8 cellular contexts compared by ENCODE assay signal in the genomic region with DNA sequence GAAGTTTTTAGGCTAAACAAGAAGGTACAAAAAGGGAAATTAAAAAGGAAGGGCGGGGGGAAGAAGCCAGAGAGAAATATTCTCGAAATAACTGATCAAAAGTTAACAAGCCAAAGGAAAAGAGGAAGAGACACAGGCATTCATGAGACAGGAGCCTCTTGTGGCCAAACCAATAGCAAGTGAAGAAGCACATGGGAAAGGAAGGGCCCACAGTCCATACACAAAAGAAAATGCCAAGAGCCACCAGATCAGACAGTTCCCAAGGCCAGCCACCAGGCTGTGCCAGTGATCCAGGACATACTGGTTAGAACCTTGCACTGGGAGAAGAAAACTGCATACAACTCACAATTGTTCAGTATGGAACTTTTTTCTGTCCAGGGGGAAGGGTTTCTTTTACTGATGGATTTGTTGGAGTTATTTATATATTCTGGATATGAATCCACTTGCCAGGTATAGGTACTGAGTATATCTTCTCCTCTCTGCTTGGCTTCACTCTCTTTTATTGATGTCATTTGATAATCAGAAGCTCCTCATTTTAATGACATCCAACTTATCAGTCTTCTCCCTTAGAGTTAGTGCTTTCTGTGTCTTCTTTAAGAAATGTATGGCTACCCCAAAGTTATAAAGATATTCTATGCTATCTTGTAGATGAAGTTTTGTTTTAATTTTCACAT.
A peak's percentile ranks its signal among the peaks of the same experiment; 100 is the strongest.
DNase-seq lines count a peak whose midpoint lies in the region; ATAC-seq and TF ChIP-seq lines count a peak whose summit lies in the region.

No MANE protein-coding gene starts in this region.

- peak overlapping the region; percentile 95 for H3K27ac Mint-ChIP-seq in CD4-positive, alpha-beta T cell

- H3K27me3 ChIP-seq in CD4-positive, alpha-beta T cell (ENCODE audit: control insufficient read depth, insufficient read depth, low read length), result no peaks in the 10 kb centered on the region
- H3K27me3 ChIP-seq in SJCRH30 (no peaks in the 10 kb centered on the region), parathyroid adenoma (ENCODE audit: control insufficient read depth, insufficient read depth, low read length) (no peaks in the 10 kb centered on the region)

- no peaks in the 10 kb centered on the region for H3K9me3 ChIP-seq in CD4-positive, alpha-beta T cell (ENCODE audit: control insufficient read depth, low read length)
- H3K9me3 ChIP-seq in SJCRH30 (replicated peaks) (no peaks in the 10 kb centered on the region), parathyroid adenoma (ENCODE audit: control insufficient read depth, low read length) (no peaks in the 10 kb centered on the region)

- H3K9ac ChIP-seq in parathyroid adenoma, result no peak overlapping the region

- peaks cover 26% of the 10 kb centered on the region for H3K79me2 ChIP-seq in parathyroid adenoma

- ATAC-seq in CD4-positive, alpha-beta T cell (ENCODE audit: poor library complexity), result peak; percentile 22
- ATAC-seq in GM19023 (IDR thresholded peaks at IDR 0.05; ENCODE audit: unreplicated experiment), result no peak

- no peak overlapping the region for H3K4me2 ChIP-seq in parathyroid adenoma (ENCODE audit: low read length)

- TF ChIP-seq CTCF in CD4-positive, alpha-beta T cell (IDR thresholded peaks at IDR 0.05), result peak; percentile 66
- TF ChIP-seq CTCF in GM20000 (IDR thresholded peaks at IDR 0.05; ENCODE audit: extremely low read depth, missing control alignments) (peak; percentile 90), parathyroid adenoma (IDR thresholded peaks at IDR 0.05) (peak; percentile 85)

- H3K9me3 Mint-ChIP-seq in CD4-positive, alpha-beta T cell, result peaks cover 2% of the 10 kb centered on the region

- no peaks in the 10 kb centered on the region for H3K36me3 ChIP-seq in SJCRH30
- H3K36me3 ChIP-seq in parathyroid adenoma (ENCODE audit: control insufficient read depth, insufficient read depth, low read length), result no peaks in the 10 kb centered on the region

- peak; percentile 29 to 64 (median 50) for DNase-seq in CD4-positive, alpha-beta T cell
- no peak for DNase-seq in GM20000 (ENCODE audit: low spot score)
- peak; percentile 99 for DNase-seq in KBM-7
- DNase-seq in SJCRH30, result peak; percentile 57 to 81
- peak; percentile 17 for DNase-seq in activated naive CD8-positive, alpha-beta T cell treated with anti-CD3 and anti-CD28 coated beads, Interleukin-2, amount 50 U/mL, for 16 hours (ENCODE audit: low read depth, low spot score)
- peak in 38 of 42 donors; percentile 58 to 89 (median 78) for DNase-seq in head of caudate nucleus

- peak overlapping the region; percentile 7 for H3K27ac ChIP-seq in CD4-positive, alpha-beta T cell (ENCODE audit: low read depth, low read length)
- H3K27ac ChIP-seq in SJCRH30, result no peak overlapping the region
- H3K27ac ChIP-seq in parathyroid adenoma, result no peak overlapping the region

- in situ Hi-C loops in KBM-7 (cut with MboI; ENCODE audit: low pct_unique_long_range_greater_than_20kb, low sequenced_read_pairs), result no loop called here

- CTCF ChIA-PET in CD4-positive, alpha-beta T cell (lab: Charles Lee), result interaction anchor here (0.8 to 6.6 kb wide), 9 partner anchors 9 to 137 kb away, joined by 3 to 131 read pairs (median 6); no protein-coding TSS in a partner anchor

- intact Hi-C loops in CD4-positive, alpha-beta T cell (cut with DNase I, micrococcal nuclease), result loop anchor here (1.0 kb wide), 3 partner anchors 41 to 136 kb away; no protein-coding TSS in a partner anchor
- intact Hi-C loops in head of caudate nucleus (cut with DNase I), result loop anchor here (2.0 kb wide), 1 partner anchor 40 kb away; no protein-coding TSS in a partner anchor

- H3K36me3 Mint-ChIP-seq in CD4-positive, alpha-beta T cell (ENCODE audit: low read depth), result peaks cover 17% of the 10 kb centered on the region

- POLR2A ChIA-PET in CD4-positive, alpha-beta T cell (lab: Charles Lee), result interaction anchor here (1.1 to 6.6 kb wide), 5 partner anchors 36 to 135 kb away, joined by 3 to 76 read pairs (median 7); no protein-coding TSS in a partner anchor

- H3K4me1 ChIP-seq in SJCRH30 (no peaks in the 10 kb centered on the region), parathyroid adenoma (peaks cover 29% of the 10 kb centered on the region)

- no peak overlapping the region for H2AFZ ChIP-seq in parathyroid adenoma

- no peak overlapping the region for H3K4me3 Mint-ChIP-seq in CD4-positive, alpha-beta T cell

- peaks cover 96% of the 10 kb centered on the region for H3K4me1 Mint-ChIP-seq in CD4-positive, alpha-beta T cell (ENCODE audit: low read depth)

- H3K4me3 ChIP-seq in SJCRH30 (no peak overlapping the region), parathyroid adenoma (ENCODE audit: low read depth, low read length) (no peak overlapping the region)

- H3K27me3 Mint-ChIP-seq in CD4-positive, alpha-beta T cell, result peaks cover 5% of the 10 kb centered on the region
